8 cellular contexts compared by ENCODE assay signal in the genomic region with DNA sequence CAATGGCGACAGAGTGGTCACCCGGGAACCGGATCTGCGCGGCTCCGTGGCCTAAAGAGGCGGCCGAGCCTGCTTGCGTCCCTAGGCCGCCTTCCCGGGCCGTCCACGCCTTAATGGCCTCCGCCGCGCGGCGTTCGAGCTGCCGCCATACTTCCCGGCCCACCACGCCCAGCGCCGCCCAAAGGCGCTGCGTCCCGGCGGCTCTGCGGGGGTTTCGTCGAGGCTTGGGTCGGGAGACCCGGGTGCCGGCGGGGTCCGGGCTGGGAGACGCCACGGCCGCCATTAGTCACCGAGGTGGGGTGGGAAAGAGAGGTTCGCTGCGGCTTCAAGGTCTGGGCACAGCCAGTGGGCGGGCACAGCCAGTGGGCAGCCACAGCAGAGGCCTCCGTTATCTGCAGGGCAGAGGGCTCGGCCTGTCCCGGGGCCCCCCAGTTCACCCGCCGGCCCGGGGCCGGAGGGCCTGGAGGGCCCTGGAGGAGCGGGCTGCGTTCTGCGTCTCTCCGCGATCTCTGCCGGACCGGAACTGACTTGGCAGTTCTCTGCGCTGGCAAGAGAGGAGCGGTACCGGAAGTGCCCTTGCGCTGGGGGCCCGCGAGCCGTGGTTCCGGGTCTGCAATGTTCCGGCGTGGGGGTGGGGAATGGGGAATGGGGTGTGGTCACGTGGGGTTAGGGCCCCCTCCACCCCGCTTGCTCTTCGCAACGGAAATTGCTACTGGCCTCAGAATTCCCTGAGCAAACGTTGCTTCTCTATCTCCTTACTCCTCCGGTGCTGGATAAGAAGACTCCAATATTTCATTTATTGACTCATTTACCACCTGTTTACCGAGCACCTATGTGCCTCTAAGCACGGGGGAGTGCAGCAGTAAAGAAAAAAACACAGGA.
DNase-seq lines count a peak whose midpoint lies in the region; ATAC-seq, FAIRE-seq and TF ChIP-seq lines count a peak whose summit lies in the region.

No MANE protein-coding gene starts in this region.

- no peaks in the 10 kb centered on the region for H3K36me3 ChIP-seq in esophagus (ENCODE audit: control insufficient read depth in 2 of 2, insufficient read depth in 2 of 2, low read length in 1 of 2)
- H3K36me3 ChIP-seq in mucosa of stomach (ENCODE audit: control insufficient read depth, insufficient read depth, low read length): no peaks in the 10 kb centered on the region

- H3K27ac Mint-ChIP-seq in IgD-negative memory B cell: peak overlapping the region; percentile 60 to 87 (median 67)

- peak overlapping the region; percentile 100 for H3K9ac ChIP-seq in mucosa of stomach (ENCODE audit: low read length)

- H3K27ac ChIP-seq in esophagus (ENCODE audit: low read depth in 2 of 2, low read length in 1 of 2): peak overlapping the region; percentile 94 to 96

- no peak for FAIRE-seq in D721Med (lab: Jason Lieb, UNC)

- WGBS in esophagus, 2 donors: 0 to 1% methylated on average over 68 to 75 of the region's 75 CpGs

- no peaks in the 10 kb centered on the region for H3K27me3 Mint-ChIP-seq in IgD-negative memory B cell

- H3K4me1 ChIP-seq in esophagus (ENCODE audit: control insufficient read depth in 2 of 2, insufficient read depth in 2 of 2, low read length in 1 of 2) (peaks cover 0 to 2% of the 10 kb centered on the region in 2 donors), mucosa of stomach (ENCODE audit: control insufficient read depth, insufficient read depth, low read length) (peaks cover 8% of the 10 kb centered on the region)

- no peaks in the 10 kb centered on the region for H3K9me3 ChIP-seq in esophagus (ENCODE audit: control insufficient read depth in 2 of 2, insufficient read depth in 1 of 2, low read depth in 1 of 2, low read length in 1 of 2)
- H3K9me3 ChIP-seq in mucosa of stomach (ENCODE audit: control insufficient read depth, low read length): no peaks in the 10 kb centered on the region

- peak overlapping the region; percentile 83 to 100 for H3K4me3 ChIP-seq in esophagus (ENCODE audit: low read depth in 1 of 2, low read length in 2 of 2)
- peak overlapping the region; percentile 69 for H3K4me3 ChIP-seq in mucosa of stomach (ENCODE audit: low read length)

- peaks cover 32 to 41% (median 40%) of the 10 kb centered on the region in 3 donors for H3K4me1 Mint-ChIP-seq in IgD-negative memory B cell

- ATAC-seq in GM21528 (IDR thresholded peaks at IDR 0.05; ENCODE audit: low FRiP score, unreplicated experiment): peak; percentile 86

- H3K27me3 ChIP-seq in esophagus (ENCODE audit: control insufficient read depth in 1 of 2, insufficient read depth in 2 of 2, low read length in 2 of 2) (no peaks in the 10 kb centered on the region), mucosa of stomach (ENCODE audit: control insufficient read depth, insufficient read depth, low read length) (no peaks in the 10 kb centered on the region)

- TF ChIP-seq CTCF in D721Med (IDR thresholded peaks at IDR 0.05; ENCODE audit: insufficient read depth, missing control alignments): no peak

- H3K9me3 Mint-ChIP-seq in IgD-negative memory B cell: no peaks in the 10 kb centered on the region

- peak overlapping the region; percentile 86 to 97 (median 95) for H3K4me3 Mint-ChIP-seq in IgD-negative memory B cell

- DNase-seq in D721Med (ENCODE audit: insufficient read length, low spot score): peak; percentile 86
- DNase-seq in OCI-M2 (lab: John Stamatoyannopoulos, UW; ENCODE audit: unreplicated experiment): peak; percentile 69
- peak; percentile 87 for DNase-seq in activated T-cell treated with anti-CD3 and anti-CD28 coated beads, Interleukin-2, amount 50 U/mL, for 1 hour
- peak; percentile 84 to 85 for DNase-seq in stimulated activated CD8-positive, alpha-beta memory T cell treated with anti-CD3 and anti-CD28 coated beads, Interleukin-4, amount 100 ng/mL, for 4 hours (ENCODE audit: low read depth in 2 of 2, low spot score in 1 of 2)

- peaks cover 3% of the 10 kb centered on the region for H3K36me3 Mint-ChIP-seq in IgD-negative memory B cell

Comparison
In these comparisons a context has a peak if more than half of its experiments do, and no peak if none do; other contexts are left out.
1. Peak in every context shown above with its lines: DNase-seq, ATAC-seq, H3K4me3 ChIP-seq and H3K27ac ChIP-seq.